In the genomic region with DNA sequence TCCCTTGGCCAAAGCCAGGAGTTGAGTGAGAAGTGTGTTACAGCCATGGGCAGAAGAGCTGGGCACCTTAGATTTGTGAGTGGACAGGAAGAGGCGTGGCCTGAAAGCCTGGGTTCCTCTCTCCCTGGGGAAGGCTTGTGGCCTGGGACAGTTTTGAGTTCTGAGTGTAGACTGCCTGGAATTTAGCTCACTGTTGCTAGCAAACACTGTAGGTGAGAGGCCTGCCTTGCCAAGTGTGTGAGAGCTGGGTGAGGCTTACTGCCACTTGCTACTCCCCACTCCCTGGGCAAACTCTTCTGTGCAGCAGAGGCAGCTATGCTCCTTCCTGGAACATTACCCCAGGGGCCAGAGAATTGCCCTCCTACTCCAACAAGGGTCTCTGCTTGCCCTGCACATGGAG, we compare ENCODE assay signal across 26 cellular contexts.
DNase-seq lines count a peak whose midpoint lies in the region; ATAC-seq, FAIRE-seq and TF ChIP-seq lines count a peak whose summit lies in the region.
"Had no signal": no experiment of that assay in that cellular context is flagged by ENCODE, and none has a peak within 500 bp of the region (broad histone marks: within the 10 kb centered on the region; RNA-seq: fewer than 3 reads in every experiment).

No MANE protein-coding gene starts in this region.

- ATAC-seq in HG02759 (IDR thresholded peaks at IDR 0.05; ENCODE audit: unreplicated experiment) (peak; percentile 38), foreskin keratinocyte (peak; percentile 46), upper lobe of left lung (ENCODE audit: low FRiP score in 2 of 2) (peak; percentile 55 to 88), HG02973 (IDR thresholded peaks at IDR 0.05; ENCODE audit: unreplicated experiment) (no peak), pancreas (no peak)
- ATAC-seq: A549; activated CD4-positive, CD25-positive, alpha-beta regulatory T cell treated with anti-CD3 and anti-CD28 coated beads, Interleukin-2, amount 50 U/mL, for 24 hours; activated CD8-positive, alpha-beta T cell treated with anti-CD3 and anti-CD28 coated beads, Interleukin-2, amount 10 ng/mL, durations not matched to agents 7 days and 5 days; gastrocnemius medialis; naive thymus-derived CD8-positive, alpha-beta T cell had no signal

- FAIRE-seq in pancreas (lab: Jason Lieb, UNC), result no peak
- FAIRE-seq: A549, colon, D721Med, keratinocyte had no signal

- no peak for TF ChIP-seq POLR2A in upper lobe of left lung (IDR thresholded peaks at IDR 0.05)

- no peak for TF ChIP-seq EP300 in upper lobe of left lung (IDR thresholded peaks at IDR 0.05)

- H3K36me3 ChIP-seq in upper lobe of left lung, result no peaks in the 10 kb centered on the region
- no peaks in the 10 kb centered on the region for H3K36me3 ChIP-seq in pancreas
- H3K36me3 ChIP-seq in effector memory CD4-positive, alpha-beta T cell (ENCODE audit: control insufficient read depth, insufficient read depth, low read length), result no peaks in the 10 kb centered on the region
- H3K36me3 ChIP-seq: adrenal gland, esophagus muscularis mucosa, gastrocnemius medialis, spleen, tibial artery had no signal

- H3K4me3 ChIP-seq in upper lobe of left lung (no peak overlapping the region), pancreas (no peak overlapping the region)
- no peak overlapping the region for H3K4me3 ChIP-seq in effector memory CD4-positive, alpha-beta T cell (ENCODE audit: insufficient read depth, low read depth, low read length, poor library complexity, severe bottlenecking)
- H3K4me3 ChIP-seq: A549, adrenal gland, esophagus muscularis mucosa, gastrocnemius medialis, spleen, tibial artery had no signal

- TF ChIP-seq CTCF in foreskin keratinocyte (conservative IDR thresholded peaks at IDR 0.05), result no peak
- TF ChIP-seq CTCF in upper lobe of left lung (IDR thresholded peaks at IDR 0.05), result no peak
- TF ChIP-seq CTCF in pancreas (IDR thresholded peaks at IDR 0.05), result no peak

- H3K4me1 ChIP-seq in foreskin keratinocyte (no peaks in the 10 kb centered on the region), upper lobe of left lung (no peaks in the 10 kb centered on the region), pancreas (no peaks in the 10 kb centered on the region)
- no peaks in the 10 kb centered on the region for H3K4me1 ChIP-seq in effector memory CD4-positive, alpha-beta T cell (ENCODE audit: control insufficient read depth, insufficient read depth, low read length, poor library complexity, severe bottlenecking)
- H3K4me1 ChIP-seq: adrenal gland, esophagus muscularis mucosa, gastrocnemius medialis, spleen, tibial artery had no signal

- DNase-seq in NCI-H345 (lab: John Stamatoyannopoulos, UW), result peak; percentile 18
- DNase-seq in NCI-H345 treated with DMSO at 0.1 percent for 48 hours (lab: John Stamatoyannopoulos, UW; ENCODE audit: unreplicated experiment), result no peak
- DNase-seq in foreskin keratinocyte, result peak in 1 of 2 donors; percentile 3
- DNase-seq in upper lobe of left lung, result peak in 1 of 2 donors; percentile 54
- no peak for DNase-seq in pancreas
- no peak for DNase-seq in effector memory CD4-positive, alpha-beta T cell
- DNase-seq: activated CD8-positive, alpha-beta T cell treated with anti-CD3 and anti-CD28 coated beads, Interleukin-2, amount 10 ng/mL, durations not matched to agents 7 days and 5 days; activated naive CD4-positive, alpha-beta T cell; adrenal gland; gastrocnemius medialis; GDM1; hypothalamus; naive thymus-derived CD8-positive, alpha-beta T cell; Right ventricle myocardium superior; spleen; stimulated activated CD4-positive, alpha-beta T cell treated with anti-CD3 and anti-CD28 coated beads, Interleukin-4, amount 100 ng/mL, for 24 hours; tibial artery had no signal

- H3K27ac ChIP-seq in foreskin keratinocyte (no peak overlapping the region), upper lobe of left lung (peak overlapping the region; percentile 16 to 51 (median 40)), pancreas (no peak overlapping the region)
- no peak overlapping the region for H3K27ac ChIP-seq in effector memory CD4-positive, alpha-beta T cell (ENCODE audit: insufficient read depth, low read length, poor library complexity, severe bottlenecking)
- H3K27ac ChIP-seq: A549, adrenal gland, esophagus muscularis mucosa, gastrocnemius medialis, HL-60, spleen, tibial artery had no signal

- 50 to 61% methylated on average over 1 of the region's 1 CpG for WGBS in upper lobe of left lung, 2 donors
- 31 to 43% methylated on average over 1 of the region's 1 CpG for WGBS in pancreas, 2 donors

- no peaks in the 10 kb centered on the region for H3K9me3 ChIP-seq in upper lobe of left lung
- H3K9me3 ChIP-seq in pancreas, result no peaks in the 10 kb centered on the region
- H3K9me3 ChIP-seq in effector memory CD4-positive, alpha-beta T cell (ENCODE audit: control insufficient read depth, low read length), result no peaks in the 10 kb centered on the region
- H3K9me3 ChIP-seq: A549, adrenal gland, gastrocnemius medialis had no signal

- H3K27me3 ChIP-seq in foreskin keratinocyte (peaks cover 5% of the 10 kb centered on the region), upper lobe of left lung (no peaks in the 10 kb centered on the region), pancreas (peaks cover 0 to 2% (median 0%) of the 10 kb centered on the region in 4 donors)
- H3K27me3 ChIP-seq in effector memory CD4-positive, alpha-beta T cell (replicated peaks; ENCODE audit: control insufficient read depth, insufficient read depth, low read length, poor library complexity, severe bottlenecking), result no peaks in the 10 kb centered on the region
- H3K27me3 ChIP-seq: adrenal gland, esophagus muscularis mucosa, gastrocnemius medialis, spleen, tibial artery had no signal

- intact Hi-C loops in pancreas (cut with DNase I), result no loop called here

Comparison
In these comparisons a context has a peak if more than half of its experiments do, and no peak if none do; other contexts are left out.
1. ATAC-seq: peak in HG02759 (single experiment), foreskin keratinocyte (single experiment) and upper lobe of left lung (2 of 2); none in HG02973 (single experiment) and pancreas (0 of 4).
2. H3K27ac ChIP-seq: peak in upper lobe of left lung (4 of 4); none in foreskin keratinocyte (single experiment), pancreas (0 of 4) and effector memory CD4-positive, alpha-beta T cell (single experiment).